Comparison of ENCODE assay signal across 8 cellular contexts in the genomic region with DNA sequence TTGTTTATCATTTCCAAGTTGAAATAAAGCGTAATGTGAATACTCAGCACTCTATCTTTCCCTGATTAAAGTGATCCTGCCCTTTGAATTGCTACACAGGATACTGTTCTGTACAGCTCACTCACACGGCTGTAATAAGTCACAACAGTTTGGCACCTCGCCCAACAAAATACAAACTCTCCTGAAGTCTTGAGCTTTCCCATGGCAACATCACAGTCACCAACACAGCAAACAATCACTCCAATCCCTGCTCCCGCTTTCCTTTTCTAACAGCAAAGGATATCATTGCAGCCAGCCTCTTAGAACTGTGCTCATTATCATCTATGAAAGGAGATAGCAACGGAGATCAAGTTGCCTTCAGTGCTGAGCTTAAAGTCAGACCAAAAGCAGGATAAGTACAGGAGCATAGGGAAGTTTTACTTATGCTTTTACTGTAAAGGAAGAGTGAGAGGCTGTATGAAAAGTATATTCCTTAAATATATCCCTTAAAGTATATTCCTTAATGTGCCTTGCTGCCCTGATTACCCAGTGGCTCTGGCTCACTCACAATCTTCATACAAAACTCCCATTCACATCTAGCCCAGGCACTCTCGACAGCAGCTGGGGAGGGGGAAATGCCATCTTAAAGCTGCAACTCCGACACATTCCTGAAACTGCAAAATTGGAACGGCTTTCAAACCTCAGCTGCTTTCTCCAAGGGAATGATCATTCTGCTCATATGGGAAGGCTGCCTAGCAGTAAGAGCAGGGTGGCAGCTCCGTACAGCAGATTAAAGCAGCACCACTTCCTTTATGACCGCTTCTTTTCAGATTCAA. TPM values are rescaled to one million over a fixed set of nuclear protein-coding genes. Genes with fewer than 3 reads are reported as not detected.
DNase-seq lines count a peak whose midpoint lies in the region; ATAC-seq, FAIRE-seq and TF ChIP-seq lines count a peak whose summit lies in the region.

No MANE protein-coding gene starts in this region.

- POLR2A ChIA-PET in HEK293T (lab: Yijun Ruan, JAX) (interaction anchor here (0.7 to 1.5 kb wide), 6 partner anchors 10 to 64 kb away, joined by 3 to 6 read pairs (median 4); partner anchors contain the start of gene MAML2), H1 (lab: Charles Lee; ENCODE audit: partially characterized antibody) (interaction anchor here (0.6 to 1.4 kb wide), 4 partner anchors 10 to 64 kb away, joined by 3 to 4 read pairs (median 4); no protein-coding TSS in a partner anchor)

- no peak overlapping the region for H2BK120ac ChIP-seq in H1 (replicated peaks; ENCODE audit: low read depth, low read length)

- no peak for TF ChIP-seq CTCF in H1 (IDR thresholded peaks at IDR 0.05; ENCODE audit: control extremely low read depth in 1 of 3, insufficient read depth in 1 of 3, low read depth in 1 of 3, low read length in 3 of 3)
- no peak for TF ChIP-seq CTCF in suprapubic skin (IDR thresholded peaks at IDR 0.05)

- no peaks in the 10 kb centered on the region for H3K36me3 ChIP-seq in ACC112 (ENCODE audit: insufficient read depth, low read length)
- H3K36me3 ChIP-seq in H1 (ENCODE audit: control insufficient read depth in 2 of 4, insufficient read depth in 4 of 4, low read length in 3 of 4), result no peaks in the 10 kb centered on the region
- H3K36me3 ChIP-seq in suprapubic skin, result no peaks in the 10 kb centered on the region

- CTCF ChIA-PET in HEK293T (lab: Yijun Ruan, JAX), result interaction anchor here (0.7 to 2.5 kb wide), 5 partner anchors 12 to 470 kb away, joined by 3 to 9 read pairs (median 3); partner anchors contain the start of gene MAML2
- CTCF ChIA-PET in H1 (lab: Charles Lee; ENCODE audit: partially characterized antibody), result interaction anchor here (0.6 to 3.6 kb wide), 5 partner anchors 9 to 141 kb away, joined by 3 to 27 read pairs (median 4); partner anchors contain the start of gene MAML2

- H3K9ac ChIP-seq in H1 (replicated peaks in 1 of 4; ENCODE audit: extremely low read depth in 1 of 4, low read depth in 3 of 4, low read length in 3 of 4), result no peak overlapping the region

- WGBS in H1 (ENCODE audit: extremely low coverage in 1 of 2, insufficient coverage in 1 of 2, insufficient read length in 1 of 2, insufficient replicate concordance in 2 of 2, low coverage in 1 of 2, low lambda C conversion rate in 2 of 2, missing lambda C conversion rate in 1 of 2), 2 experiments, result 41% methylated on average over 10 of the region's 10 CpGs; no CpG with 5 or more reads in 1 of the 2 experiments
- 12% methylated on average over 10 of the region's 10 CpGs for WGBS in suprapubic skin

- TF ChIP-seq EP300 in H1 (IDR thresholded peaks at IDR 0.05; ENCODE audit: borderline replicate concordance in 1 of 2, low read depth in 2 of 2, low read length in 2 of 2) (no peak), suprapubic skin (IDR thresholded peaks at IDR 0.05) (no peak)

- peak overlapping the region; percentile 52 to 69 for H3K4me2 ChIP-seq in H1 (ENCODE audit: insufficient read depth in 1 of 2, low read depth in 2 of 2, low read length in 2 of 2)

- no peak overlapping the region for H4K5ac ChIP-seq in H1 (ENCODE audit: insufficient read length, low read depth, low read length)

- 0 out of 2 replicates have a peak overlapping the region, but pooled peaks have one; percentile 34 for H2BK20ac ChIP-seq in H1 (ENCODE audit: low read length)

- H4K20me1 ChIP-seq in H1 (replicated peaks in 1 of 2; ENCODE audit: control insufficient read depth in 1 of 2, insufficient read depth in 2 of 2, low read length in 2 of 2), result no peaks in the 10 kb centered on the region

- peak overlapping the region; percentile 32; the same call in 1 of the 2 replicates for H2BK12ac ChIP-seq in H1 (ENCODE audit: low read depth, low read length)

- no peak overlapping the region for H3K18ac ChIP-seq in H1 (ENCODE audit: extremely low read depth, low read length)

- H3K9me3 ChIP-seq in H1 (ENCODE audit: insufficient read depth in 2 of 2, low read depth in 1 of 2, low read length in 1 of 2) (no peaks in the 10 kb centered on the region), suprapubic skin (no peaks in the 10 kb centered on the region)

- no peak for TF ChIP-seq RAD21 in H1 (IDR thresholded peaks at IDR 0.05 in 1 of 2, conservative IDR thresholded peaks at IDR 0.05 in 1 of 2; ENCODE audit: low read depth in 2 of 2, low read length in 2 of 2)

- H3K27ac ChIP-seq in ACC112 (ENCODE audit: low read depth, low read length) (peak overlapping the region; percentile 90), H1 (ENCODE audit: low read depth, low read length) (no peak overlapping the region), suprapubic skin (peak overlapping the region; percentile 88)

- no peak overlapping the region for H3K23ac ChIP-seq in H1 (ENCODE audit: insufficient read length)

- no peak for TF ChIP-seq POLR2A in H1 (IDR thresholded peaks at IDR 0.05; ENCODE audit: control extremely low read depth in 1 of 2, low read depth in 2 of 2, low read length in 2 of 2)
- no peak for TF ChIP-seq POLR2A in suprapubic skin (IDR thresholded peaks at IDR 0.05)

- DNase-seq in HEK293T (ENCODE audit: extremely low spot score) (peak; percentile 87), SHP77 (lab: John Stamatoyannopoulos, UW) (peak; percentile 50 to 64), H1 (ENCODE audit: low read depth in 1 of 2, low spot score in 2 of 2) (no peak), lung microvascular endothelial cell (ENCODE audit: low read depth in 2 of 2) (peak; percentile 99 to 100), suprapubic skin (ENCODE audit: low spot score in 2 of 2) (peak; percentile 89 to 94)

- H3K4me3 ChIP-seq in ACC112 (ENCODE audit: low read depth, low read length), result peak overlapping the region; percentile 62
- peak overlapping the region in 1 of 4 experiments; percentile 37; a peak in 2 of 8 replicates for H3K4me3 ChIP-seq in H1 (ENCODE audit: extremely low read depth in 1 of 4, insufficient read depth in 2 of 4, low read depth in 3 of 4, low read length in 4 of 4)
- peak overlapping the region; percentile 32 for H3K4me3 ChIP-seq in suprapubic skin

- H2AFZ ChIP-seq in ACC112 (ENCODE audit: low read length, unreplicated experiment) (no peak overlapping the region), H1 (ENCODE audit: low read length) (peak overlapping the region; percentile 47; the same call in 1 of the 2 replicates)

- H3K14ac ChIP-seq in H1 (ENCODE audit: insufficient read length), result no peak overlapping the region

- H3K23me2 ChIP-seq in H1 (ENCODE audit: low read depth, low read length), result no peaks in the 10 kb centered on the region

- no peak overlapping the region for H4K91ac ChIP-seq in H1 (replicated peaks; ENCODE audit: insufficient read length, low read length)

- H3K4me1 ChIP-seq in ACC112 (ENCODE audit: control insufficient read depth, insufficient read depth, low read length, unreplicated experiment) (peaks cover 90% of the 10 kb centered on the region), H1 (replicated peaks in 1 of 4; ENCODE audit: control insufficient read depth in 3 of 4, insufficient read depth in 4 of 4, low read length in 3 of 4) (peaks cover 0 to 17% (median 10%) of the 10 kb centered on the region in 4 experiments; a peak in 4 of 7 replicates), suprapubic skin (peaks cover 84% of the 10 kb centered on the region)

- H3K56ac ChIP-seq in H1 (replicated peaks; ENCODE audit: insufficient read length, low read depth, low read length), result no peak overlapping the region

- peak; percentile 45 for FAIRE-seq in H1 (lab: Jason Lieb, UNC)

- no peak overlapping the region for H3K4ac ChIP-seq in H1 (replicated peaks; ENCODE audit: insufficient read length, low read depth, low read length)

- H2BK15ac ChIP-seq in H1 (ENCODE audit: low read length), result peak overlapping the region; percentile 68; the same call in 1 of the 2 replicates

- no peak for ATAC-seq in GM19324 (IDR thresholded peaks at IDR 0.05; ENCODE audit: low FRiP score, unreplicated experiment)
- no peak for ATAC-seq in GM21515 (IDR thresholded peaks at IDR 0.05; ENCODE audit: unreplicated experiment)

- no peaks in the 10 kb centered on the region; the same call in 1 of the 2 replicates for H3K79me1 ChIP-seq in H1 (ENCODE audit: low read depth, low read length)

- no peak overlapping the region for H2AK5ac ChIP-seq in H1 (ENCODE audit: low read depth, low read length)

- H3K27me3 ChIP-seq in ACC112 (ENCODE audit: insufficient read depth, low read length) (no peaks in the 10 kb centered on the region), H1 (replicated peaks in 1 of 4; ENCODE audit: control insufficient read depth in 3 of 4, extremely low read depth in 1 of 4, insufficient read depth in 3 of 4, low read length in 3 of 4) (no peaks in the 10 kb centered on the region), suprapubic skin (no peaks in the 10 kb centered on the region)

- H3K79me2 ChIP-seq in ACC112 (ENCODE audit: control insufficient read depth, insufficient read depth, low read length, unreplicated experiment), result peaks cover 75% of the 10 kb centered on the region
- no peaks in the 10 kb centered on the region for H3K79me2 ChIP-seq in H1 (ENCODE audit: control insufficient read depth in 1 of 2, insufficient read depth in 2 of 2, low read length in 2 of 2)

- no peak overlapping the region for H4K8ac ChIP-seq in H1 (ENCODE audit: extremely low read depth, insufficient read depth, low read length)

- H2BK5ac ChIP-seq in H1 (ENCODE audit: low read depth, low read length), result no peak overlapping the region

TF ChIP-seq in HEK293T, 16 proteins besides CTCF, POLR2A, EP300 and RAD21 (continues in another document):
- TF ChIP-seq FOXK2 (IDR thresholded peaks at IDR 0.05), result no peak

TF ChIP-seq in H1, 55 proteins besides CTCF, POLR2A, EP300 and RAD21 (continues in another document):
- peak; percentile 73; the same call in 1 of the 2 replicates for TF ChIP-seq RFX5 (IDR thresholded peaks at IDR 0.05; ENCODE audit: borderline replicate concordance, low read depth, low read length)

RNA-seq across cellular contexts. Expression of gene MAML2, which starts 35.9 kb away (rescaled TPM):
- total RNA-seq in H1 (2021; fragmentation: NEBNext Ultra II Directional; extraction: Animal tissue kit (Norgen Biotek cat#: 25700)), result 6.6 and 6.8 TPM in 2 replicates
- 2.5 and 3.8 TPM in 2 replicates for polyA plus RNA-seq in H1 (2011; rRNA removed)
- 2.8 TPM for polyA plus RNA-seq in H1 (2011; cell fraction: cytosol; rRNA removed)
- 3.6 TPM for polyA plus RNA-seq in H1 (2011; cell fraction: nucleus; rRNA removed)
- polyA plus RNA-seq in H1 (2012, experiment 1 of 2), result 2.0 to 3.5 TPM (median 2.5 TPM) in 4 replicates
- 0.17 TPM for polyA plus RNA-seq in H1 (2012, experiment 2 of 2)
- polyA plus RNA-seq in H1 (2013, experiment 1 of 2), result 4.4 TPM
- 4.5 TPM for polyA plus RNA-seq in H1 (2013, experiment 2 of 2)
- 6.3 and 10.5 TPM in 2 replicates for polyA minus RNA-seq in H1 (2011; rRNA and poly(A)+ RNA removed)
- 5.4 TPM for polyA minus RNA-seq in H1 (2011; cell fraction: cytosol; rRNA and poly(A)+ RNA removed)
- polyA minus RNA-seq in H1 (2011; cell fraction: nucleus; rRNA and poly(A)+ RNA removed), result 14.2 TPM
- total RNA-seq in lung microvascular endothelial cell, result 4.6 and 5.2 TPM in 2 replicates
- total RNA-seq in suprapubic skin, result 10 to 100 TPM; 24.9 to 44.4 (median 30.9) TPM

Comparison
In these comparisons a context has a peak if more than half of its experiments do, and no peak if none do; other contexts are left out.
1. DNase-seq: peak in HEK293T (single experiment), SHP77 (2 of 2), lung microvascular endothelial cell (2 of 2) and suprapubic skin (2 of 2); none in H1 (0 of 2).